ENCODE assay signal across 8 cellular contexts in the genomic region with DNA sequence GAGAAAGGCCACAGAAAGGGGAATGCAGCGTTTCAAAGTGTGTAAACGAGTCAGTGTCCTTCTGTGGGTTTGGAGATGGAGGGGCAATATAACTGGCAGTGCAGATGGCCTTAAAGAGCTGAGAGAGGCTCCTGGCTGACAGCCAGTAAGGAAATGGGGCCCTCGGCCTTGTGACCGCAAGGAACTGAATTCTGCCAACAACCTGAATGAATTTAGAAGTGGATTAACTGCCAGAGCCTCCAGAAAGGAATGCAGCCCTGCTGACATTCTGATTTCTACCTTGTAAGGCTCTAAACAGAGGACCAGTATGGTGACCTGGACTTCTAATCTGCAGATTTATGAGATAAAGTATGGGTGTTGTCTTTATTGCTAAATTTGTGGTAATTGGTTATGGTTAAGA. TPM values are rescaled to one million over a fixed set of nuclear protein-coding genes. Genes with fewer than 3 reads are reported as not detected.
A peak's percentile ranks its signal among the peaks of the same experiment; 100 is the strongest.
DNase-seq lines count a peak whose midpoint lies in the region; ATAC-seq lines count a peak whose summit lies in the region.

No MANE protein-coding gene starts in this region.

- H3K4me1 ChIP-seq in BLaER1 (peaks cover 58% of the 10 kb centered on the region), SJSA1 (replicated peaks) (peaks cover 17% of the 10 kb centered on the region)

- peak overlapping the region; percentile 74 for H3K27ac ChIP-seq in BLaER1
- H3K27ac ChIP-seq in SJSA1, result no peak overlapping the region

- H3K4me3 ChIP-seq in BLaER1 (peak overlapping the region; percentile 20; the same call in 1 of the 2 replicates), SJSA1 (no peak overlapping the region)

- no peaks in the 10 kb centered on the region for H4K20me1 ChIP-seq in BLaER1

- H3K4me2 ChIP-seq in BLaER1, result peak overlapping the region; percentile 71

- peaks cover 3% of the 10 kb centered on the region for H3K9me3 ChIP-seq in BLaER1
- H3K9me3 ChIP-seq in SJSA1 (replicated peaks), result no peaks in the 10 kb centered on the region

- H3K36me3 ChIP-seq in BLaER1 (no peaks in the 10 kb centered on the region), SJSA1 (no peaks in the 10 kb centered on the region)

- H3K9ac ChIP-seq in BLaER1, result peak overlapping the region; percentile 56; the same call in 1 of the 2 replicates

- DNase-seq in SJSA1 (ENCODE audit: low read depth in 1 of 2, low spot score in 2 of 2) (peak; percentile 25 to 50), iris pigment epithelial cell (ENCODE audit: low read depth) (peak; percentile 75), NCI-H1436 treated with DMSO at 0.1 percent for 48 hours (lab: John Stamatoyannopoulos, UW) (no peak), GM19238 (ENCODE audit: insufficient read length, low spot score) (no peak)

- no peaks in the 10 kb centered on the region for H3K27me3 ChIP-seq in BLaER1
- H3K27me3 ChIP-seq in SJSA1 (replicated peaks), result no peaks in the 10 kb centered on the region

- ATAC-seq in HG02678 (IDR thresholded peaks at IDR 0.05; ENCODE audit: unreplicated experiment) (peak; percentile 47), GM21360 (IDR thresholded peaks at IDR 0.05; ENCODE audit: unreplicated experiment) (no peak), HG03095 (IDR thresholded peaks at IDR 0.05; ENCODE audit: unreplicated experiment) (no peak)

RNA-seq across cellular contexts. Expression of a gene that starts 17.5 kb away (rescaled TPM):
- 51.5 and 69.3 TPM in 2 replicates for total RNA-seq in SJSA1 (2014; rRNA removed; shearing (Covaris generic))

Comparison
In these comparisons a context has a peak if more than half of its experiments do, and no peak if none do; other contexts are left out.
1. DNase-seq: peak in SJSA1 (2 of 2) and iris pigment epithelial cell (single experiment); none in NCI-H1436 treated with DMSO at 0.1 percent for 48 hours (single experiment) and GM19238 (single experiment).